8 cellular contexts compared by ENCODE assay signal in the genomic region with DNA sequence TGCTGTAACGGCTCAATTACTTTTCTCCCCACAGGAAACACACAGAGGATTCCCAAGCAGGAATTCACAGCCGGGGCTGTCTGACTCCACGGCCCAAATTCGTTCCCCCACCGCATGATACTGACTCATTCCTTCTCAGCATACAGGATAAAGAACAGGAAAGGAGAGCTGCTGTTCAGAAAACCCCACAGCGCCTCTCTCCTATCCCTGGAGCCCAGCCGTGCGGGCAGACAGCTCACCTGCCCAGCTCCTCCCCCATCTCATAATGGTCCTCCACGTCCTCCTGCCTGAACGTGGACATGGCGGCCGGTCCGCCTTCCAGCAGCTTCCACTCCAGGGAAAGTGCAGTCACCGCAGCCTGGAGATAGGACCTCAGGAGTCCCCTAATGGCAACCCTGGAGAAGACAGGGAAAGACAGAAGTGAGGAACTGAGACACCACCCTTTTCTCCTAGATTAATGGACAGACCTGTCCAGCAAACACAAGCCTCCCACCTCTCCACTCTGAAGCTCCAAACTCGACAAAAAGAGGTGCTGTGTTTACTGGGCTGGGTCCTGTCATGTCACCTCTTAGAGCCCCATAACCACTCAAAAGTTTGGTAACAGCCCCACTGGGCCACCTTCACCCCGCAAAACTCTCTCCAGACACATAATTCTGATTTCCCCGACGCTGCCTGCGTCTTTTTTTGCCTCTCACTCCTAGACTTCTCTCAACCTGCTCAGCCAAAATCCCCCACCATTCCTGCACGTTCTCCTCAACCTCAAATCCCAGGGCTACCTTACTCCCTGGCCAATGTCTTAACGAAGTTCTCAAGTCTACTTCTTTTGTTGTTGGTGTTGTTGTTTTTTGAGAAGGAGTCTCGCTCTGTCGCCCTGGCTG. TPM values are rescaled to one million over a fixed set of nuclear protein-coding genes. Genes with fewer than 3 reads are reported as not detected.
DNase-seq lines count a peak whose midpoint lies in the region; ATAC-seq, FAIRE-seq and TF ChIP-seq lines count a peak whose summit lies in the region.

No MANE protein-coding gene starts in this region.

- no peaks in the 10 kb centered on the region for H3K27me3 ChIP-seq in endothelial cell of umbilical vein (ENCODE audit: control insufficient read depth in 2 of 2, insufficient read depth in 2 of 2, low read length in 2 of 2)

- peaks cover 23% of the 10 kb centered on the region for H3K4me1 ChIP-seq in endothelial cell of umbilical vein (ENCODE audit: control insufficient read depth, extremely low read depth, insufficient read depth, low read length)

- intact Hi-C loops in endothelial cell of umbilical vein (cut with micrococcal nuclease): loop anchor here (1.0 to 5.0 kb wide), 4 partner anchors 38 to 207 kb away; partner anchors contain the start of genes MRPL54, PIAS4 and ZBTB7A

- no peaks in the 10 kb centered on the region for H3K27me3 Mint-ChIP-seq in natural killer cell treated with Interleukin-12 subunit alpha and Interleukin-12 subunit beta and Interleukin-15 and Interleukin-18, amount 100 ng/mL, for 72 hours

- H2AFZ ChIP-seq in endothelial cell of umbilical vein (ENCODE audit: low read depth, low read length): no peak overlapping the region

- TF ChIP-seq POLR2A in endothelial cell of umbilical vein (IDR thresholded peaks at IDR 0.05; ENCODE audit: low read depth, low read length): peak; percentile 52

- H3K36me3 ChIP-seq in endothelial cell of umbilical vein (ENCODE audit: control insufficient read depth in 2 of 2, extremely low read depth in 1 of 2, insufficient read depth in 2 of 2, low read length in 2 of 2): peaks cover 4 to 21% of the 10 kb centered on the region in 2 experiments

- H3K9me3 ChIP-seq in endothelial cell of umbilical vein (replicated peaks; ENCODE audit: control insufficient read depth, insufficient read depth, low read length): no peaks in the 10 kb centered on the region

- CTCF ChIA-PET in endothelial cell of umbilical vein (lab: Charles Lee): interaction anchor here (0.9 to 2.2 kb wide), 8 partner anchors 11 to 148 kb away, joined by 3 to 34 read pairs (median 3); partner anchors contain the start of genes EEF2 and PIAS4

- H3K4me3 Mint-ChIP-seq in natural killer cell treated with Interleukin-12 subunit alpha and Interleukin-12 subunit beta and Interleukin-15 and Interleukin-18, amount 100 ng/mL, for 72 hours: peak overlapping the region; percentile 97

- no peaks in the 10 kb centered on the region for H4K20me1 ChIP-seq in endothelial cell of umbilical vein (replicated peaks; ENCODE audit: control insufficient read depth, extremely low read depth, insufficient read depth, low read length)

- dilution Hi-C loops in endothelial cell of umbilical vein (cut with MboI; ENCODE audit: extremely low pct_ligation_motif_present, low sequenced_read_pairs): no loop called here

- H3K4me1 Mint-ChIP-seq in natural killer cell treated with Interleukin-12 subunit alpha and Interleukin-12 subunit beta and Interleukin-15 and Interleukin-18, amount 100 ng/mL, for 72 hours (ENCODE audit: low read depth in 2 of 2): peaks cover 13 to 26% of the 10 kb centered on the region in 2 donors

- DNase-seq in H4 (ENCODE audit: low spot score) (peak; percentile 59), RKO (ENCODE audit: low spot score) (peak; percentile 88), endothelial cell of umbilical vein (ENCODE audit: low read depth, low spot score) (peak; percentile 88), NOMO-1 treated with DMSO at 0.1 percent for 48 hours (lab: John Stamatoyannopoulos, UW; ENCODE audit: unreplicated experiment) (no peak), Ammon's horn (ENCODE audit: low spot score) (no peak)
- DNase-seq in natural killer cell treated with Interleukin-12 subunit alpha and Interleukin-12 subunit beta and Interleukin-15 and Interleukin-18, amount 100 ng/mL, for 72 hours (ENCODE audit: low spot score): no peak

- H3K79me2 ChIP-seq in endothelial cell of umbilical vein (ENCODE audit: control insufficient read depth, insufficient read depth, low read length): peaks cover 46% of the 10 kb centered on the region

- H3K9ac ChIP-seq in endothelial cell of umbilical vein (replicated peaks; ENCODE audit: extremely low read depth, insufficient read depth, low read length): peak overlapping the region; percentile 98

- no peaks in the 10 kb centered on the region for H3K9me3 Mint-ChIP-seq in natural killer cell treated with Interleukin-12 subunit alpha and Interleukin-12 subunit beta and Interleukin-15 and Interleukin-18, amount 100 ng/mL, for 72 hours

- BruUV-seq in endothelial cell of umbilical vein (replicated peaks; lab: Mats Ljungman, UMichigan): TSS peak; percentile 94

- no peak for ATAC-seq in natural killer cell treated with Interleukin-12 subunit alpha and Interleukin-12 subunit beta and Interleukin-15 and Interleukin-18, amount 100 ng/mL, for 72 hours
- no peak for ATAC-seq in GM21619 (IDR thresholded peaks at IDR 0.05; ENCODE audit: unreplicated experiment)
- ATAC-seq in GM21390 (IDR thresholded peaks at IDR 0.05; ENCODE audit: unreplicated experiment): no peak

- peak overlapping the region; percentile 79 to 93 (median 86) for H3K4me3 ChIP-seq in endothelial cell of umbilical vein (replicated peaks in 1 of 3; ENCODE audit: insufficient read depth in 1 of 3, low read depth in 1 of 3, low read length in 3 of 3)

- POLR2A ChIA-PET in endothelial cell of umbilical vein (lab: Charles Lee): interaction anchor here (1.2 to 4.9 kb wide), 4 partner anchors 10 to 18 kb away, joined by 3 to 82 read pairs (median 21); partner anchors contain the start of gene EEF2

- peaks cover 4% of the 10 kb centered on the region for H3K36me3 Mint-ChIP-seq in natural killer cell treated with Interleukin-12 subunit alpha and Interleukin-12 subunit beta and Interleukin-15 and Interleukin-18, amount 100 ng/mL, for 72 hours

- TF ChIP-seq CTCF in endothelial cell of umbilical vein (IDR thresholded peaks at IDR 0.05; ENCODE audit: extremely low read depth in 1 of 2, insufficient read depth in 1 of 2, low read depth in 1 of 2, low read length in 2 of 2): peak in 1 of 2 donors; percentile 18

- H3K4me2 ChIP-seq in endothelial cell of umbilical vein (ENCODE audit: insufficient read depth, low read length): peak overlapping the region; percentile 75

- H3K27ac Mint-ChIP-seq in natural killer cell treated with Interleukin-12 subunit alpha and Interleukin-12 subunit beta and Interleukin-15 and Interleukin-18, amount 100 ng/mL, for 72 hours: peak overlapping the region; percentile 80 to 87

- peak overlapping the region; percentile 92 for H3K27ac ChIP-seq in endothelial cell of umbilical vein (ENCODE audit: insufficient read depth, low read depth, low read length)

- FAIRE-seq in endothelial cell of umbilical vein (lab: Jason Lieb, UNC): peak; percentile 60

- no peaks in the 10 kb centered on the region for H3K9me1 ChIP-seq in endothelial cell of umbilical vein (replicated peaks; ENCODE audit: control insufficient read depth, extremely low read depth, insufficient read depth, low read length)

RNA-seq across cellular contexts. Expression of gene DAPK3, which starts 1.2 kb away (rescaled TPM):
- 54.5 and 70.3 TPM in 2 replicates for total RNA-seq in H4 (2014; rRNA removed; shearing (Covaris generic))
- total RNA-seq in endothelial cell of umbilical vein: 157 and 170 TPM in 2 replicates
- polyA plus RNA-seq in endothelial cell of umbilical vein: 175 and 176 TPM in 2 replicates
- 157 and 188 TPM in 2 replicates for polyA plus RNA-seq in endothelial cell of umbilical vein (2011; cell fraction: cytosol; rRNA removed)
- polyA plus RNA-seq in endothelial cell of umbilical vein (2011; cell fraction: nucleus; rRNA removed): 286 and 301 TPM in 2 replicates
- 128 and 197 TPM in 2 replicates for polyA plus RNA-seq in endothelial cell of umbilical vein (2012)
- 126 and 148 TPM in 2 replicates for polyA minus RNA-seq in endothelial cell of umbilical vein
- 31.7 TPM for polyA minus RNA-seq in endothelial cell of umbilical vein (2011; cell fraction: cytosol; rRNA and poly(A)+ RNA removed)
- polyA minus RNA-seq in endothelial cell of umbilical vein (2011; cell fraction: nucleus; rRNA and poly(A)+ RNA removed): 148 and 217 TPM in 2 replicates
- 10 to 100 TPM; 48.1 to 54.5 TPM for total RNA-seq in natural killer cell treated with Interleukin-12 subunit alpha and Interleukin-12 subunit beta and Interleukin-15 and Interleukin-18, amount 100 ng/mL, for 72 hours

RNA-seq across cellular contexts. Expression of gene EEF2, which starts 15.6 kb away (rescaled TPM):
- total RNA-seq in H4 (2014; rRNA removed; shearing (Covaris generic)): 588 and 692 TPM in 2 replicates
- 2,318 and 2,351 TPM in 2 replicates for total RNA-seq in endothelial cell of umbilical vein
- 1,496 and 1,538 TPM in 2 replicates for polyA plus RNA-seq in endothelial cell of umbilical vein
- polyA plus RNA-seq in endothelial cell of umbilical vein (2011; cell fraction: cytosol; rRNA removed): 1,233 and 1,709 TPM in 2 replicates
- 673 and 729 TPM in 2 replicates for polyA plus RNA-seq in endothelial cell of umbilical vein (2011; cell fraction: nucleus; rRNA removed)
- polyA plus RNA-seq in endothelial cell of umbilical vein (2012): 2,769 and 3,429 TPM in 2 replicates
- polyA minus RNA-seq in endothelial cell of umbilical vein: 1,311 and 1,583 TPM in 2 replicates
- 1,714 TPM for polyA minus RNA-seq in endothelial cell of umbilical vein (2011; cell fraction: cytosol; rRNA and poly(A)+ RNA removed)
- 301 and 535 TPM in 2 replicates for polyA minus RNA-seq in endothelial cell of umbilical vein (2011; cell fraction: nucleus; rRNA and poly(A)+ RNA removed)
- 1,000 to 10,000 TPM; 1,877 to 2,672 TPM for total RNA-seq in natural killer cell treated with Interleukin-12 subunit alpha and Interleukin-12 subunit beta and Interleukin-15 and Interleukin-18, amount 100 ng/mL, for 72 hours

RNA-seq across cellular contexts. Expression of gene NMRK2, which starts 36.8 kb away (rescaled TPM):
- not detected in 2 replicates for total RNA-seq in H4 (2014; rRNA removed; shearing (Covaris generic))
- total RNA-seq in endothelial cell of umbilical vein: not detected in 2 replicates
- polyA plus RNA-seq in endothelial cell of umbilical vein: not detected in 2 replicates
- not detected in 2 replicates for polyA plus RNA-seq in endothelial cell of umbilical vein (2011; cell fraction: cytosol; rRNA removed)
- not detected in 2 replicates for polyA plus RNA-seq in endothelial cell of umbilical vein (2011; cell fraction: nucleus; rRNA removed)
- polyA plus RNA-seq in endothelial cell of umbilical vein (2012): not detected in 2 replicates
- polyA minus RNA-seq in endothelial cell of umbilical vein: not detected in 2 replicates
- polyA minus RNA-seq in endothelial cell of umbilical vein (2011; cell fraction: cytosol; rRNA and poly(A)+ RNA removed): not detected
- polyA minus RNA-seq in endothelial cell of umbilical vein (2011; cell fraction: nucleus; rRNA and poly(A)+ RNA removed): not detected in 2 replicates
- total RNA-seq in natural killer cell treated with Interleukin-12 subunit alpha and Interleukin-12 subunit beta and Interleukin-15 and Interleukin-18, amount 100 ng/mL, for 72 hours: not detected

RNA-seq across cellular contexts. Expression of gene PIAS4, which starts 37.9 kb away (rescaled TPM):
- 5.7 and 9.9 TPM in 2 replicates for total RNA-seq in H4 (2014; rRNA removed; shearing (Covaris generic))
- 46.2 and 47.2 TPM in 2 replicates for total RNA-seq in endothelial cell of umbilical vein
- polyA plus RNA-seq in endothelial cell of umbilical vein: 23.6 and 26.2 TPM in 2 replicates
- polyA plus RNA-seq in endothelial cell of umbilical vein (2011; cell fraction: cytosol; rRNA removed): 15.6 and 16.7 TPM in 2 replicates
- 21.2 and 24.9 TPM in 2 replicates for polyA plus RNA-seq in endothelial cell of umbilical vein (2011; cell fraction: nucleus; rRNA removed)
- polyA plus RNA-seq in endothelial cell of umbilical vein (2012): 30.3 and 39.4 TPM in 2 replicates
- polyA minus RNA-seq in endothelial cell of umbilical vein: 18.0 and 24.4 TPM in 2 replicates
- polyA minus RNA-seq in endothelial cell of umbilical vein (2011; cell fraction: cytosol; rRNA and poly(A)+ RNA removed): 6.8 TPM
- polyA minus RNA-seq in endothelial cell of umbilical vein (2011; cell fraction: nucleus; rRNA and poly(A)+ RNA removed): 22.9 and 35.4 TPM in 2 replicates
- 10 to 100 TPM; 39.4 to 58.6 TPM for total RNA-seq in natural killer cell treated with Interleukin-12 subunit alpha and Interleukin-12 subunit beta and Interleukin-15 and Interleukin-18, amount 100 ng/mL, for 72 hours

Comparison
In these comparisons a context has a peak if more than half of its experiments do, and no peak if none do; other contexts are left out.
1. DNase-seq: peak in H4 (single experiment), RKO (single experiment) and endothelial cell of umbilical vein (single experiment); none in natural killer cell treated with Interleukin-12 subunit alpha and Interleukin-12 subunit beta and Interleukin-15 and Interleukin-18, amount 100 ng/mL, for 72 hours (single experiment), NOMO-1 treated with DMSO at 0.1 percent for 48 hours (single experiment) and Ammon's horn (single experiment).